ENCODE assay signal across 3 cellular contexts in the genomic region with DNA sequence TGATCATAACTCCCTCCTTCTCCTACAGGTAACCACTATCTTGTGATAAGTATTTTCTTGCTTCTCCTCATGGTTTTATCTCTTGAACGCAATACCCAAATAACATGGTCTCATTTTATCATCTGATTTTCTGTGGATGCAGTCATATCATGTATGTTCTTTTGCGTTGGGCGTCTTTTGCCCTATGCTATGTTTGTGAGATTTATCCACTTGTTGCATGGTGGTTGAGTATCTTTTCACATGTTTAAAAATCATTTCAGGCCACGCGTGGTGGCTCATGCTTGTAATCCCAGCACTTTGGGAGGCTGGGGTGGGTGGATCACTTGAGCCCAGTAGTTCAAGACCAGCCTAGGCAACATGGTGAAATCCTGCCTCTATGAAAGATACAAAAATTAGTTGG. TPM values are rescaled to one million over a fixed set of nuclear protein-coding genes. Genes with fewer than 3 reads are reported as not detected.
"Had no signal": no experiment of that assay in that cellular context is flagged by ENCODE, and none has a peak within 500 bp of the region (broad histone marks: within the 10 kb centered on the region; RNA-seq: fewer than 3 reads in every experiment).

No MANE protein-coding gene starts in this region.

- ATAC-seq: GM12878 had no signal

- H3K4me3 ChIP-seq: GM12878 had no signal

- DNase-seq: GDM1, GF-D8 had no signal

RNA-seq across cellular contexts. Expression of gene PADI3, which starts 15.6 kb away (rescaled TPM):
- total RNA-seq: GM12878 had no signal

RNA-seq across cellular contexts. Expression of gene PADI1, which starts 59.5 kb away (rescaled TPM):
- total RNA-seq: GM12878 had no signal
